ENCODE assay signal across 13 cellular contexts in genomic region chr15:35307026-35307425, GRCh38.
DNase-seq lines count a peak whose midpoint lies in the region; ATAC-seq, FAIRE-seq and TF ChIP-seq lines count a peak whose summit lies in the region.
"Had no signal": no experiment of that assay in that cellular context is flagged by ENCODE, and none has a peak within 500 bp of the region (broad histone marks: within the 10 kb centered on the region; RNA-seq: fewer than 3 reads in every experiment).

No MANE protein-coding gene starts in this region.

- no peaks in the 10 kb centered on the region for H3K36me3 ChIP-seq in ascending aorta
- no peaks in the 10 kb centered on the region for H3K36me3 ChIP-seq in right atrium auricular region
- H3K36me3 ChIP-seq in trophoblast cell (ENCODE audit: control insufficient read depth in 1 of 2, insufficient read depth in 2 of 2, low read length in 2 of 2), result no peaks in the 10 kb centered on the region
- no peaks in the 10 kb centered on the region for H3K36me3 ChIP-seq in HAP-1 (replicated peaks)

- H2BK120ac ChIP-seq in trophoblast cell (ENCODE audit: insufficient read depth, low read length, poor library complexity), result peak overlapping the region; percentile 100

- peak overlapping the region; percentile 19 for H3K4me3 Mint-ChIP-seq in Calu3 (ENCODE audit: low read depth, unreplicated experiment)

- no peaks in the 10 kb centered on the region for H3K36me3 Mint-ChIP-seq in Calu3 (ENCODE audit: insufficient read depth, unreplicated experiment)

- H3K14ac ChIP-seq in trophoblast cell (ENCODE audit: low read length), result peak overlapping the region; percentile 98

- H2BK12ac ChIP-seq in trophoblast cell (ENCODE audit: low read length), result peak overlapping the region; percentile 99

- no peaks in the 10 kb centered on the region for H3K9me3 Mint-ChIP-seq in Calu3 (ENCODE audit: low read depth, unreplicated experiment)

- H3K9ac ChIP-seq in trophoblast cell (ENCODE audit: low read length), result no peak overlapping the region

- peak overlapping the region; percentile 80 to 85 for H3K27ac ChIP-seq in ascending aorta
- peak overlapping the region; percentile 62 to 82 for H3K27ac ChIP-seq in right atrium auricular region
- peak overlapping the region; percentile 97 for H3K27ac ChIP-seq in trophoblast cell (ENCODE audit: low read depth, low read length)

- peaks cover 14% of the 10 kb centered on the region for H3K4me1 Mint-ChIP-seq in Calu3 (ENCODE audit: low read depth, unreplicated experiment)

- no peaks in the 10 kb centered on the region for H3K9me3 ChIP-seq in ascending aorta
- H3K9me3 ChIP-seq in right atrium auricular region, result no peaks in the 10 kb centered on the region
- H3K9me3 ChIP-seq in trophoblast cell (ENCODE audit: insufficient read depth, low read depth, low read length), result no peaks in the 10 kb centered on the region
- no peaks in the 10 kb centered on the region for H3K9me3 ChIP-seq in HAP-1

- TF ChIP-seq CTCF in Calu3 (IDR thresholded peaks at IDR 0.05; ENCODE audit: unreplicated experiment) (no peak), ascending aorta (IDR thresholded peaks at IDR 0.05) (no peak), right atrium auricular region (IDR thresholded peaks at IDR 0.05) (no peak)

- H4K91ac ChIP-seq in trophoblast cell (ENCODE audit: low read depth, low read length), result peak overlapping the region; percentile 99

- no peak overlapping the region for H3K4me2 ChIP-seq in trophoblast cell (ENCODE audit: low read length)

- in situ Hi-C loops in HAP-1 (cut with MboI; ENCODE audit: low sequenced_read_pairs), result no loop called here

- no peak for TF ChIP-seq POLR2A in H54 (IDR thresholded peaks at IDR 0.05; ENCODE audit: low read depth, low read length)

- BruUV-seq in Calu3 (replicated peaks; lab: Mats Ljungman, UMichigan), result no TSS peak

- intact Hi-C loops in Calu3 (cut with micrococcal nuclease; ENCODE audit: unreplicated experiment), result loop anchor here (10.0 kb wide), 1 partner anchor 232 kb away; no protein-coding TSS in a partner anchor
- intact Hi-C loops in ascending aorta (cut with DNase I), result loop anchor here (2.0 to 10.0 kb wide), 3 partner anchors 208 to 1788 kb away; no protein-coding TSS in a partner anchor

- H3K27me3 Mint-ChIP-seq in Calu3 (ENCODE audit: unreplicated experiment), result no peaks in the 10 kb centered on the region

- no peak for FAIRE-seq in H54 (lab: Jason Lieb, UNC)

- no peak for ATAC-seq in HG03460 (IDR thresholded peaks at IDR 0.05; ENCODE audit: unreplicated experiment)

- H2AFZ ChIP-seq in trophoblast cell (ENCODE audit: insufficient read depth, low read length, poor library complexity), result peak overlapping the region; percentile 71

- H4K8ac ChIP-seq in trophoblast cell (ENCODE audit: low read depth, low read length), result peak overlapping the region; percentile 95

- peak overlapping the region; percentile 98 for H3K4ac ChIP-seq in trophoblast cell (ENCODE audit: low read depth, low read length)

- peak overlapping the region; percentile 87 for H4K12ac ChIP-seq in trophoblast cell (ENCODE audit: low read depth, low read length)

- no peaks in the 10 kb centered on the region for H3K27me3 ChIP-seq in ascending aorta
- no peaks in the 10 kb centered on the region for H3K27me3 ChIP-seq in right atrium auricular region
- no peaks in the 10 kb centered on the region for H3K27me3 ChIP-seq in trophoblast cell (ENCODE audit: insufficient read depth, low read length)
- no peaks in the 10 kb centered on the region for H3K27me3 ChIP-seq in HAP-1 (ENCODE audit: low read depth)

- H3K79me2 ChIP-seq in trophoblast cell (ENCODE audit: control insufficient read depth, insufficient read depth, low read length, poor library complexity), result peaks cover 2% of the 10 kb centered on the region

- no CpG with 5 or more reads among the region's 1 CpG for WGBS in trophoblast cell (ENCODE audit: extremely low coverage, insufficient coverage, insufficient read length)

- CTCF ChIA-PET in Calu3 (lab: Charles Lee), result no interaction called here

- peak overlapping the region; percentile 100 for H2BK5ac ChIP-seq in trophoblast cell (ENCODE audit: low read depth, low read length, poor library complexity)

- DNase-seq in Calu3, result no peak
- DNase-seq in ascending aorta (ENCODE audit: low spot score in 2 of 2), result no peak
- DNase-seq in right atrium auricular region (ENCODE audit: low spot score), result no peak
- DNase-seq in trophoblast cell, result no peak
- DNase-seq in H54 (ENCODE audit: insufficient read length, low spot score), result no peak
- no peak for DNase-seq in NCI-H146 (lab: John Stamatoyannopoulos, UW)
- DNase-seq in HAP-1 (ENCODE audit: low spot score in 2 of 2), result no peak
- DNase-seq: activated T-cell treated with anti-CD3 and anti-CD28 coated beads for 4 hours, cortex of kidney, DMS 273 treated with DMSO at 0.1 percent for 48 hours, MV-4-11, T-helper 2 cell had no signal

- no peak overlapping the region for H3K23ac ChIP-seq in trophoblast cell (ENCODE audit: low read length)

- H3K18ac ChIP-seq in trophoblast cell (ENCODE audit: low read length), result peak overlapping the region; percentile 97

- peak overlapping the region; percentile 100 for H2AK5ac ChIP-seq in trophoblast cell (ENCODE audit: low read length)

- H3K4me1 ChIP-seq in ascending aorta (peaks cover 6 to 28% of the 10 kb centered on the region in 2 donors), right atrium auricular region (peaks cover 0 to 42% of the 10 kb centered on the region in 2 donors), trophoblast cell (ENCODE audit: control insufficient read depth in 1 of 2, insufficient read depth in 2 of 2, low read length in 2 of 2) (peaks cover 2% of the 10 kb centered on the region in 2 experiments), HAP-1 (peaks cover 17% of the 10 kb centered on the region)

- H3K27ac Mint-ChIP-seq in Calu3 (ENCODE audit: unreplicated experiment), result peak overlapping the region; percentile 97

- peaks cover 10% of the 10 kb centered on the region for H3K79me1 ChIP-seq in trophoblast cell (ENCODE audit: low read length)

- H3K4me3 ChIP-seq in ascending aorta (no peak overlapping the region), right atrium auricular region (no peak overlapping the region), trophoblast cell (ENCODE audit: low read depth, low read length) (no peak overlapping the region), HAP-1 (no peak overlapping the region)
